Comparison of ENCODE assay signal across 14 cellular contexts in genomic region chr3:34198309-34198708, GRCh38.
DNase-seq lines count a peak whose midpoint lies in the region; ATAC-seq lines count a peak whose summit lies in the region.
"Had no signal": no experiment of that assay in that cellular context is flagged by ENCODE, and none has a peak within 500 bp of the region (broad histone marks: within the 10 kb centered on the region; RNA-seq: fewer than 3 reads in every experiment).

No MANE protein-coding gene starts in this region.

- peaks cover 53 to 71% (median 55%) of the 10 kb centered on the region in 3 donors for H3K4me1 Mint-ChIP-seq in naive B cell
- H3K4me1 Mint-ChIP-seq: CD4-positive, CD25-positive, alpha-beta regulatory T cell had no signal

- H3K27me3 Mint-ChIP-seq in naive B cell: no peaks in the 10 kb centered on the region
- H3K27me3 Mint-ChIP-seq: CD4-positive, CD25-positive, alpha-beta regulatory T cell had no signal

- ATAC-seq in GM18517 (IDR thresholded peaks at IDR 0.05; ENCODE audit: unreplicated experiment): peak; percentile 53
- ATAC-seq in GM21447 (IDR thresholded peaks at IDR 0.05; ENCODE audit: unreplicated experiment): peak; percentile 52
- ATAC-seq in HG03108 (IDR thresholded peaks at IDR 0.05; ENCODE audit: unreplicated experiment): peak; percentile 45
- ATAC-seq in naive B cell (ENCODE audit: low read depth in 2 of 2): peak; percentile 24 to 27

- DNase-seq in naive B cell (peak; percentile 15), GDM1 (lab: John Stamatoyannopoulos, UW) (no peak), activated gamma-delta T cell treated with Interleukin-2 at 50 U/mL for 16 hours (no peak), HuH-7 (ENCODE audit: low spot score) (no peak), AG20443 (ENCODE audit: low spot score) (no peak)
- DNase-seq: activated naive CD4-positive, alpha-beta T cell treated with Interleukin-2 at 50 U/mL for 16 hours; CD4-positive, CD25-positive, alpha-beta regulatory T cell; effector CD8-positive, alpha-beta T cell; mammary epithelial cell; NCI-H187 treated with DMSO at 0.1 percent for 48 hours; SJCRH30 had no signal

- peaks cover 0 to 8% of the 10 kb centered on the region in 2 donors for H3K36me3 Mint-ChIP-seq in naive B cell
- H3K36me3 Mint-ChIP-seq: CD4-positive, CD25-positive, alpha-beta regulatory T cell had no signal

- peak overlapping the region; percentile 94 to 97 (median 95) for H3K27ac Mint-ChIP-seq in naive B cell
- H3K27ac Mint-ChIP-seq: CD4-positive, CD25-positive, alpha-beta regulatory T cell had no signal

- H3K4me3 Mint-ChIP-seq in naive B cell: peak overlapping the region in 7 of 8 donors; percentile 23 to 76 (median 57)
- H3K4me3 Mint-ChIP-seq: CD4-positive, CD25-positive, alpha-beta regulatory T cell had no signal

- peaks cover 4 to 22% (median 14%) of the 10 kb centered on the region in 7 donors for H3K9me3 Mint-ChIP-seq in naive B cell
